ENCODE assay signal across 26 cellular contexts in the genomic region with DNA sequence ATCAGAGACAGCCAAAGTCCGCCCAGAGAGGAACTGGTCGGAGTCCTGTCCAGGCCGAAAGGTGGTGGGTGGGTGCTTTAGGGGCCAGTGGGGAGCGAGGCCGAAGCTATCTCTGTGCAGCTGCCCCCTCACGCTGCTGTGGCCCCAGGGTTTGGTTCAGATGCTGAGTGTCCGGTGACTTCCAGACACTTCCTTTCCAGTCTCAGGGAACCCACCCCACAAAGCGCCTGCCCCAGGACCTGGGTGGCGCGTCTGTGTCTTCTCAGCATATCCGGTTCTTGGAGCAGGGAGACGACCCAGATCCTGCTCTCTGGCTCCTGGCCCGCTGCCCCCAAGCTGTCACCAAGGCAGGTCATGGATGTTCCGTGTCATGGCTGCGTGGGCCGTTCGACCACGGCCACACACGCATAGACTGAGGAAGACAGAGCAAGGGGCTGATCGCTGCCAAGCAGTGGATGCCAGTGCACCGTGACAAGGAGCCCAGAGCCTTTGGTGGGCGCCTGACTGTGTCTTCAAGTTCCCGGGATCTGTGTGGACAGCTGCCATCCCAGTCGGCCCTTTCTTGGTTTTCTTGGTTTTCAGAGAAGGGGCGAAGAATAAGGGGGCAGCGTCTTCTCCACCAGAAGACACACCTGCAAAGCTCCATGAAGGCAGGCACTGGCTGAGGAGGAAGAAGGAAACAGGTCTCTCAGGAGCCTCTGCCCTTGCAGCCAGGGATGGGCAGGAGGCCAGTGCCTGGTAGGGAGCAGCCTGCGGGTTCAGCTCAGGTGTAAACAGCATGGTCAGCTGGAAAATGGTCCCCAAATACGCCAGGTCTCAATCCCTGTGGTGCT. TPM values are rescaled to one million over a fixed set of nuclear protein-coding genes. Genes with fewer than 3 reads are reported as not detected.
DNase-seq lines count a peak whose midpoint lies in the region; ATAC-seq and TF ChIP-seq lines count a peak whose summit lies in the region.
"Had no signal": no experiment of that assay in that cellular context is flagged by ENCODE, and none has a peak within 500 bp of the region (broad histone marks: within the 10 kb centered on the region; RNA-seq: fewer than 3 reads in every experiment).

No MANE protein-coding gene starts in this region.

- H3K4me1 ChIP-seq in right atrium auricular region (peaks cover 0 to 10% of the 10 kb centered on the region in 2 donors), left ventricle myocardium inferior (peaks cover 10% of the 10 kb centered on the region), mucosa of descending colon (ENCODE audit: low read depth) (no peaks in the 10 kb centered on the region), upper lobe of right lung (peaks cover 7% of the 10 kb centered on the region)

- H3K36me3 ChIP-seq in right atrium auricular region, result no peaks in the 10 kb centered on the region
- no peaks in the 10 kb centered on the region for H3K36me3 ChIP-seq in left ventricle myocardium inferior
- no peaks in the 10 kb centered on the region for H3K36me3 ChIP-seq in mucosa of descending colon (ENCODE audit: low read depth)
- H3K36me3 ChIP-seq in upper lobe of right lung, result no peaks in the 10 kb centered on the region
- no peaks in the 10 kb centered on the region for H3K36me3 ChIP-seq in brain microvascular endothelial cell (replicated peaks)
- H3K36me3 ChIP-seq: thoracic aorta, uterus had no signal

- H3K9me3 ChIP-seq in right atrium auricular region (peaks cover 0 to 5% of the 10 kb centered on the region in 2 donors), left ventricle myocardium inferior (replicated peaks) (peaks cover 5% of the 10 kb centered on the region), mucosa of descending colon (no peaks in the 10 kb centered on the region), upper lobe of right lung (no peaks in the 10 kb centered on the region)
- H3K9me3 ChIP-seq: thoracic aorta, uterus had no signal

- H3K27ac ChIP-seq in right atrium auricular region (no peak overlapping the region), left ventricle myocardium inferior (replicated peaks) (no peak overlapping the region), upper lobe of right lung (no peak overlapping the region), brain microvascular endothelial cell (no peak overlapping the region)
- H3K27ac ChIP-seq: dorsolateral prefrontal cortex, SK-N-MC, thoracic aorta, uterus had no signal

- in situ Hi-C loops in brain microvascular endothelial cell (cut with HindIII; ENCODE audit: low pct_ligation_motif_present, low sequenced_read_pairs), result no loop called here

- DNase-seq in Right ventricle myocardium inferior (ENCODE audit: missing footprints) (peak; percentile 62), right atrium auricular region (ENCODE audit: low spot score) (no peak), left ventricle myocardium inferior (peak; percentile 12), mucosa of descending colon (peak in 2 of 3 donors; percentile 4 to 41), upper lobe of right lung (peak; percentile 57), NAMALWA (ENCODE audit: low spot score) (no peak), brain microvascular endothelial cell (no peak)
- DNase-seq in activated CD4-positive, CD25-positive, alpha-beta regulatory T cell (lab: John Stamatoyannopoulos, UW), result no peak
- DNase-seq: activated B cell treated with CpG ODN at 0.5 μM for 24 hours; activated CD4-positive, alpha-beta T cell treated with anti-CD3 and anti-CD28 coated beads, Interleukin-2, amount 50 U/mL, for 1 hour; activated gamma-delta T cell; activated T-cell treated with anti-CD3 and anti-CD28 coated beads, Interleukin-2, amount 50 U/mL, for 1 hour; CD8-positive, alpha-beta T cell; hippocampal formation; NCI-H1092 treated with DMSO at 0.1 percent for 48 hours; NCI-H1694 treated with DMSO at 0.1 percent for 48 hours; RPMI8226; stimulated activated CD4-positive, alpha-beta T cell treated with anti-CD3 and anti-CD28 coated beads, Interleukin-1b, Interleukin-23, amount 100 ng/mL, for 48 hours had no signal

- H3K4me3 ChIP-seq in right atrium auricular region (no peak overlapping the region), left ventricle myocardium inferior (no peak overlapping the region), mucosa of descending colon (no peak overlapping the region), upper lobe of right lung (no peak overlapping the region), brain microvascular endothelial cell (ENCODE audit: low read depth, low read length) (no peak overlapping the region)
- H3K4me3 ChIP-seq: A549, dorsolateral prefrontal cortex, K562, SK-N-MC, smooth muscle cell, thoracic aorta, uterus had no signal

- ATAC-seq in Right ventricle myocardium inferior (no peak), mucosa of descending colon (no peak), upper lobe of right lung (no peak)
- ATAC-seq: A549; CD8-positive, alpha-beta T cell; HCT116 had no signal

- TF ChIP-seq CTCF in right atrium auricular region (IDR thresholded peaks at IDR 0.05) (no peak), left ventricle myocardium inferior (IDR thresholded peaks at IDR 0.05; ENCODE audit: borderline replicate concordance) (no peak), mucosa of descending colon (IDR thresholded peaks at IDR 0.05) (no peak), upper lobe of right lung (IDR thresholded peaks at IDR 0.05) (no peak), brain microvascular endothelial cell (IDR thresholded peaks at IDR 0.05; ENCODE audit: low read depth, low read length, missing control alignments) (no peak)

- intact Hi-C loops in Right ventricle myocardium inferior (cut with DNase I), result no loop called here
- intact Hi-C loops in left ventricle myocardium inferior (cut with micrococcal nuclease), result no loop called here
- intact Hi-C loops in mucosa of descending colon (cut with DNase I, micrococcal nuclease), result no loop called here
- intact Hi-C loops in upper lobe of right lung (cut with DNase I), result no loop called here

- H3K27me3 ChIP-seq in right atrium auricular region (no peaks in the 10 kb centered on the region), left ventricle myocardium inferior (ENCODE audit: low read depth) (no peaks in the 10 kb centered on the region), upper lobe of right lung (no peaks in the 10 kb centered on the region), brain microvascular endothelial cell (replicated peaks) (no peaks in the 10 kb centered on the region)
- H3K27me3 ChIP-seq: uterus had no signal

RNA-seq across cellular contexts. Expression of a gene that starts 22.9 kb away (rescaled TPM):
- 51.6 TPM for total RNA-seq in Right ventricle myocardium inferior
- 100 to 1,000 TPM; 117 to 134 TPM for total RNA-seq in right atrium auricular region
- total RNA-seq in left ventricle myocardium inferior, result 66.5 TPM
- 10 to 100 TPM in 2 of 3 donors, 1 to 10 TPM in 1; 4.6 to 46.9 (median 21.3) TPM for total RNA-seq in mucosa of descending colon
- 60.4 TPM for total RNA-seq in upper lobe of right lung

Comparison
In these comparisons a context has a peak if more than half of its experiments do, and no peak if none do; other contexts are left out.
1. DNase-seq: peak in Right ventricle myocardium inferior (single experiment), left ventricle myocardium inferior (single experiment), mucosa of descending colon (2 of 3) and upper lobe of right lung (single experiment); none in right atrium auricular region (single experiment), NAMALWA (single experiment), activated CD4-positive, CD25-positive, alpha-beta regulatory T cell (0 of 4) and brain microvascular endothelial cell (single experiment).